ENCODE assay signal across 12 cellular contexts in genomic region chrX:44904542-44905115, GRCh38. TPM values are rescaled to one million over a fixed set of nuclear protein-coding genes. Genes with fewer than 3 reads are reported as not detected.
A peak's percentile ranks its signal among the peaks of the same experiment; 100 is the strongest.
DNase-seq lines count a peak whose midpoint lies in the region; ATAC-seq and TF ChIP-seq lines count a peak whose summit lies in the region.
"Had no signal": no experiment of that assay in that cellular context is flagged by ENCODE, and none has a peak within 500 bp of the region (broad histone marks: within the 10 kb centered on the region; RNA-seq: fewer than 3 reads in every experiment).

No MANE protein-coding gene starts in this region.

- H3K36me3 Mint-ChIP-seq in activated naive CD8-positive, alpha-beta T cell, result peaks cover 6% of the 10 kb centered on the region
- peaks cover 5% of the 10 kb centered on the region for H3K36me3 Mint-ChIP-seq in activated naive CD8-positive, alpha-beta T cell treated with anti-CD3 and anti-CD28 coated beads, Interleukin-2, amount 50 U/mL, for 24 hours (ENCODE audit: low read depth)
- peaks cover 6% of the 10 kb centered on the region for H3K36me3 Mint-ChIP-seq in stimulated activated memory B cell treated with anti-CD40 and anti-IgM and Interleukin-4, amounts not matched to agents 10 μg/mL and 1 μg/mL and 100 μg/mL, for 72 hours

- H3K79me2 ChIP-seq in SU-DHL-6 (ENCODE audit: insufficient read depth, low read length), result peaks cover 99% of the 10 kb centered on the region

- H3K27ac Mint-ChIP-seq in activated naive CD8-positive, alpha-beta T cell, result peak overlapping the region; percentile 70
- no peak overlapping the region for H3K27ac Mint-ChIP-seq in activated naive CD8-positive, alpha-beta T cell treated with anti-CD3 and anti-CD28 coated beads, Interleukin-2, amount 50 U/mL, for 24 hours
- peak overlapping the region; percentile 71 for H3K27ac Mint-ChIP-seq in stimulated activated memory B cell treated with anti-CD40 and anti-IgM and Interleukin-4, amounts not matched to agents 10 μg/mL and 1 μg/mL and 100 μg/mL, for 72 hours

- peak overlapping the region; percentile 50 for H3K27ac ChIP-seq in SU-DHL-6 (ENCODE audit: low read depth, low read length)
- H3K27ac ChIP-seq: colonic mucosa had no signal

- H4K20me1 ChIP-seq in SU-DHL-6 (ENCODE audit: low read depth, low read length), result 0 out of 2 replicates have a peak, but pooled peaks cover 7% of the 10 kb centered on the region

- H3K9me3 Mint-ChIP-seq in activated naive CD8-positive, alpha-beta T cell (ENCODE audit: low read depth), result peaks cover 6% of the 10 kb centered on the region
- peaks cover 6% of the 10 kb centered on the region for H3K9me3 Mint-ChIP-seq in activated naive CD8-positive, alpha-beta T cell treated with anti-CD3 and anti-CD28 coated beads, Interleukin-2, amount 50 U/mL, for 24 hours
- H3K9me3 Mint-ChIP-seq in stimulated activated memory B cell treated with anti-CD40 and anti-IgM and Interleukin-4, amounts not matched to agents 10 μg/mL and 1 μg/mL and 100 μg/mL, for 72 hours, result peaks cover 2% of the 10 kb centered on the region

- H3K4me2 ChIP-seq in SU-DHL-6 (ENCODE audit: low read depth, low read length, poor library complexity, severe bottlenecking), result peak overlapping the region; percentile 78

- H3K4me3 Mint-ChIP-seq in activated naive CD8-positive, alpha-beta T cell, result no peak overlapping the region
- no peak overlapping the region for H3K4me3 Mint-ChIP-seq in activated naive CD8-positive, alpha-beta T cell treated with anti-CD3 and anti-CD28 coated beads, Interleukin-2, amount 50 U/mL, for 24 hours
- H3K4me3 Mint-ChIP-seq in stimulated activated memory B cell treated with anti-CD40 and anti-IgM and Interleukin-4, amounts not matched to agents 10 μg/mL and 1 μg/mL and 100 μg/mL, for 72 hours, result peak overlapping the region; percentile 52

- H3F3A ChIP-seq in SU-DHL-6 (ENCODE audit: insufficient read depth), result peaks cover 9% of the 10 kb centered on the region; the same call in 1 of the 2 replicates

- H3K9me2 ChIP-seq in SU-DHL-6 (replicated peaks; ENCODE audit: insufficient read depth, low read length), result no peaks in the 10 kb centered on the region

- ATAC-seq in activated naive CD8-positive, alpha-beta T cell treated with anti-CD3 and anti-CD28 coated beads, Interleukin-2, amount 50 U/mL, for 24 hours, result no peak
- no peak for ATAC-seq in stimulated activated memory B cell treated with anti-CD40 and anti-IgM and Interleukin-4, amounts not matched to agents 10 μg/mL and 1 μg/mL and 100 μg/mL, for 72 hours
- ATAC-seq in HG03457 (IDR thresholded peaks at IDR 0.05; ENCODE audit: unreplicated experiment), result no peak
- ATAC-seq: HCT116, Right ventricle myocardium inferior had no signal

- no peak for DNase-seq in activated naive CD8-positive, alpha-beta T cell treated with anti-CD3 and anti-CD28 coated beads, Interleukin-2, amount 50 U/mL, for 24 hours
- DNase-seq in fibroblast of villous mesenchyme (ENCODE audit: low read depth), result no peak
- no peak for DNase-seq in NCI-H510A treated with DMSO at 0.1 percent for 48 hours (lab: John Stamatoyannopoulos, UW)
- no peak for DNase-seq in SHP77 treated with DMSO at 0.1 percent for 48 hours (lab: John Stamatoyannopoulos, UW)
- DNase-seq: colonic mucosa, NCI-H1930 had no signal

- H3K36me3 ChIP-seq in SU-DHL-6 (ENCODE audit: low read length), result no peaks in the 10 kb centered on the region
- H3K36me3 ChIP-seq: colonic mucosa had no signal

- no peaks in the 10 kb centered on the region for H3K27me3 Mint-ChIP-seq in activated naive CD8-positive, alpha-beta T cell
- no peaks in the 10 kb centered on the region for H3K27me3 Mint-ChIP-seq in activated naive CD8-positive, alpha-beta T cell treated with anti-CD3 and anti-CD28 coated beads, Interleukin-2, amount 50 U/mL, for 24 hours
- no peaks in the 10 kb centered on the region for H3K27me3 Mint-ChIP-seq in stimulated activated memory B cell treated with anti-CD40 and anti-IgM and Interleukin-4, amounts not matched to agents 10 μg/mL and 1 μg/mL and 100 μg/mL, for 72 hours

- 0 out of 2 replicates have a peak overlapping the region, but pooled peaks have one; percentile 6 for H3K9ac ChIP-seq in SU-DHL-6 (ENCODE audit: low read length)

- H3K27me3 ChIP-seq in SU-DHL-6 (ENCODE audit: low read length), result no peaks in the 10 kb centered on the region
- H3K27me3 ChIP-seq: colonic mucosa had no signal

- H3K4me3 ChIP-seq in SU-DHL-6 (ENCODE audit: insufficient read depth, low read length, poor library complexity, severe bottlenecking), result no peak overlapping the region
- no peak overlapping the region for H3K4me3 ChIP-seq in fibroblast of villous mesenchyme (ENCODE audit: low read depth, low read length)
- H3K4me3 ChIP-seq: colonic mucosa had no signal

- TF ChIP-seq CTCF in SU-DHL-6 (IDR thresholded peaks at IDR 0.05; ENCODE audit: insufficient read depth, low read length, poor library complexity, severe bottlenecking) (no peak), fibroblast of villous mesenchyme (IDR thresholded peaks at IDR 0.05; ENCODE audit: insufficient read depth, low read depth, low read length) (peak; percentile 16)

- no peaks in the 10 kb centered on the region for H3K9me3 ChIP-seq in SU-DHL-6 (ENCODE audit: insufficient read depth, low read length)
- H3K9me3 ChIP-seq: colonic mucosa had no signal

- H3K4me1 Mint-ChIP-seq in activated naive CD8-positive, alpha-beta T cell (ENCODE audit: low read depth), result peaks cover 59% of the 10 kb centered on the region
- peaks cover 59% of the 10 kb centered on the region for H3K4me1 Mint-ChIP-seq in activated naive CD8-positive, alpha-beta T cell treated with anti-CD3 and anti-CD28 coated beads, Interleukin-2, amount 50 U/mL, for 24 hours
- peaks cover 55% of the 10 kb centered on the region for H3K4me1 Mint-ChIP-seq in stimulated activated memory B cell treated with anti-CD40 and anti-IgM and Interleukin-4, amounts not matched to agents 10 μg/mL and 1 μg/mL and 100 μg/mL, for 72 hours

- H2AFZ ChIP-seq in SU-DHL-6 (ENCODE audit: low read depth, low read length, severe bottlenecking), result no peak overlapping the region

RNA-seq across cellular contexts. Expression of gene KDM6A, which starts 31.6 kb away (rescaled TPM):
- total RNA-seq in fibroblast of villous mesenchyme, result 24.2 and 27.6 TPM in 2 replicates
